ENCODE assay signal across 15 cellular contexts in the genomic region with DNA sequence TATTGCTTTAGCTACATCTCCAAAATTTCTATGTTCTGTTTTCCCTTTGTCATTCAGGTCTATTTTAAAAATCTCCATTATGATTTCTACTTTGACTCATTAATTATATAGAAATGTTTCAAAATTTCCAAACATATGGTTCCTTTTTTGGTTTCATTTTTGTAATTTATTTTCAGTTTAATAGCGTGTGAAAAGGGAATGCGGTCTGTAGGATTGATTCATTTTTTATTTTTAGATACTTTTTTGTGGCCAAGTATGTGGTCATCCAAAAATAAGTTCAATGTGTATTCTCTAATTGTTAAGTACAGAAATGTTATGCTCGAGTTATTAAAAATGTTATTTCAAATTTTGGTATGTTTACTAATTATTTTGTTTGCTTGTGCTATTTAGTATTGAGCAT.
DNase-seq lines count a peak whose midpoint lies in the region; ATAC-seq and TF ChIP-seq lines count a peak whose summit lies in the region.
"Had no signal": no experiment of that assay in that cellular context is flagged by ENCODE, and none has a peak within 500 bp of the region (broad histone marks: within the 10 kb centered on the region; RNA-seq: fewer than 3 reads in every experiment).

No MANE protein-coding gene starts in this region.

- no peak overlapping the region for H3K4me3 Mint-ChIP-seq in activated CD4-positive, alpha-beta memory T cell treated with anti-CD3 and anti-CD28 coated beads for 36 hours
- H3K4me3 Mint-ChIP-seq: activated T-helper 17 cell treated with anti-CD3 and anti-CD28 coated beads, Interleukin-2, amount 50 U/mL, for 72 hours had no signal

- POLR2A ChIA-PET in activated CD4-positive, alpha-beta memory T cell treated with anti-CD3 and anti-CD28 coated beads for 36 hours (lab: Charles Lee), result no interaction called here

- no peaks in the 10 kb centered on the region for H3K79me2 ChIP-seq in GM23248 (ENCODE audit: insufficient read depth)

- peak overlapping the region; percentile 60 for H3K4me3 ChIP-seq in GM08714 (ENCODE audit: low read length)
- H3K4me3 ChIP-seq in GM23248, result peak overlapping the region; percentile 27; the same call in 1 of the 2 replicates
- no peak overlapping the region for H3K4me3 ChIP-seq in testis
- no peak overlapping the region for H3K4me3 ChIP-seq in heart right ventricle
- H3K4me3 ChIP-seq: cardiac muscle cell, HAP-1 had no signal

- CTCF ChIA-PET in activated CD4-positive, alpha-beta memory T cell treated with anti-CD3 and anti-CD28 coated beads for 36 hours (lab: Charles Lee), result no interaction called here

- peak overlapping the region; percentile 28; the same call in 1 of the 2 replicates for H2AFZ ChIP-seq in GM23248

- H3F3A ChIP-seq in GM23248 (ENCODE audit: insufficient read depth), result no peaks in the 10 kb centered on the region

- H3K4me1 Mint-ChIP-seq in activated CD4-positive, alpha-beta memory T cell treated with anti-CD3 and anti-CD28 coated beads for 36 hours (ENCODE audit: low read depth), result peaks cover 2% of the 10 kb centered on the region
- H3K4me1 Mint-ChIP-seq: activated T-helper 17 cell treated with anti-CD3 and anti-CD28 coated beads, Interleukin-2, amount 50 U/mL, for 72 hours had no signal

- in situ Hi-C loops in GM23248 (cut with MboI), result no loop called here

- H3K9me3 ChIP-seq in GM23248 (ENCODE audit: low read depth), result no peaks in the 10 kb centered on the region
- no peaks in the 10 kb centered on the region for H3K9me3 ChIP-seq in testis
- no peaks in the 10 kb centered on the region for H3K9me3 ChIP-seq in heart right ventricle
- H3K9me3 ChIP-seq: HAP-1 had no signal

- TF ChIP-seq POLR2A in testis (IDR thresholded peaks at IDR 0.05), result no peak

- no peak overlapping the region for H3K27ac Mint-ChIP-seq in activated CD4-positive, alpha-beta memory T cell treated with anti-CD3 and anti-CD28 coated beads for 36 hours
- H3K27ac Mint-ChIP-seq: activated T-helper 17 cell treated with anti-CD3 and anti-CD28 coated beads, Interleukin-2, amount 50 U/mL, for 72 hours had no signal

- H3K27me3 ChIP-seq in GM23248 (replicated peaks; ENCODE audit: insufficient read depth), result no peaks in the 10 kb centered on the region
- H3K27me3 ChIP-seq in testis, result no peaks in the 10 kb centered on the region
- no peaks in the 10 kb centered on the region for H3K27me3 ChIP-seq in heart right ventricle
- H3K27me3 ChIP-seq: cardiac muscle cell had no signal

- H3K36me3 Mint-ChIP-seq in activated CD4-positive, alpha-beta memory T cell treated with anti-CD3 and anti-CD28 coated beads for 36 hours, result no peaks in the 10 kb centered on the region

- no peak for TF ChIP-seq CTCF in testis (IDR thresholded peaks at IDR 0.05)
- TF ChIP-seq CTCF in heart right ventricle (IDR thresholded peaks at IDR 0.05), result no peak

- 2% methylated on average over 3 of the region's 3 CpGs for WGBS in GM23248 (ENCODE audit: low coverage in 1 of 2, low lambda C conversion rate in 2 of 2, missing lambda C conversion rate in 2 of 2), 2 experiments
- 46 to 70% methylated on average over 3 of the region's 3 CpGs for WGBS in testis, 2 donors
- WGBS in heart right ventricle, 2 donors, result 20 to 26% methylated on average over 3 of the region's 3 CpGs

- H3K36me3 ChIP-seq in GM23248 (ENCODE audit: low read depth) (no peaks in the 10 kb centered on the region), testis (ENCODE audit: low read depth, missing control alignments) (no peaks in the 10 kb centered on the region), heart right ventricle (no peaks in the 10 kb centered on the region)
- H3K36me3 ChIP-seq: cardiac muscle cell, HAP-1 had no signal

- no peaks in the 10 kb centered on the region for H4K20me1 ChIP-seq in GM23248 (ENCODE audit: insufficient read depth)

- no peaks in the 10 kb centered on the region for H3K9me2 ChIP-seq in GM23248 (ENCODE audit: insufficient read depth)

- peak overlapping the region; percentile 60 for H3K4me2 ChIP-seq in GM23248 (ENCODE audit: unreplicated experiment)

- peak; percentile 69 for DNase-seq in GM23248
- peak; percentile 72 for DNase-seq in MV-4-11 (lab: John Stamatoyannopoulos, UW)
- peak; percentile 57 for DNase-seq in myocyte (ENCODE audit: low read depth)
- DNase-seq in testis, result no peak
- no peak for DNase-seq in activated CD4-positive, alpha-beta memory T cell treated with anti-CD3 and anti-CD28 coated beads for 36 hours
- no peak for DNase-seq in heart right ventricle
- DNase-seq in activated CD4-positive, alpha-beta T cell treated with anti-CD3 and anti-CD28 coated beads, Interleukin-2, amount 50 U/mL, for 4 hours, result no peak
- DNase-seq: DMS 273 treated with DMSO at 0.1 percent for 48 hours, NCI-H1048, NCI-H524 had no signal

- H3K9me3 Mint-ChIP-seq in activated CD4-positive, alpha-beta memory T cell treated with anti-CD3 and anti-CD28 coated beads for 36 hours, result no peaks in the 10 kb centered on the region
- H3K9me3 Mint-ChIP-seq: activated T-helper 17 cell treated with anti-CD3 and anti-CD28 coated beads, Interleukin-2, amount 50 U/mL, for 72 hours had no signal

- ATAC-seq in heart right ventricle, result no peak
- ATAC-seq: activated T-helper 17 cell treated with anti-CD3 and anti-CD28 coated beads, Interleukin-2, amount 50 U/mL, for 72 hours had no signal

- intact Hi-C loops in testis (cut with DNase I; ENCODE audit: low total_unique reads) (no loop called here), heart right ventricle (cut with DNase I) (no loop called here)
- intact Hi-C loops in activated CD4-positive, alpha-beta memory T cell treated with anti-CD3 and anti-CD28 coated beads for 36 hours (cut with micrococcal nuclease), result no loop called here

- H3K27ac ChIP-seq in GM23248 (peak overlapping the region; percentile 35; the same call in 1 of the 2 replicates), testis (no peak overlapping the region), heart right ventricle (peak overlapping the region in 4 of 10 donors; percentile 35 to 47 (median 43))
- H3K27ac ChIP-seq: cardiac muscle cell, HL-60 had no signal

- H3K9ac ChIP-seq in GM23248, result 0 out of 2 replicates have a peak overlapping the region, but pooled peaks have one; percentile 2

- H3K27me3 Mint-ChIP-seq in activated CD4-positive, alpha-beta memory T cell treated with anti-CD3 and anti-CD28 coated beads for 36 hours, result peaks cover 5% of the 10 kb centered on the region

- H3K4me1 ChIP-seq in GM23248 (ENCODE audit: insufficient read depth), result peaks cover 16% of the 10 kb centered on the region
- no peaks in the 10 kb centered on the region for H3K4me1 ChIP-seq in testis
- H3K4me1 ChIP-seq in heart right ventricle, result peaks cover 0 to 16% (median 5%) of the 10 kb centered on the region in 9 donors
- H3K4me1 ChIP-seq: HAP-1 had no signal

Comparison
In these comparisons a context has a peak if more than half of its experiments do, and no peak if none do; other contexts are left out.
1. H3K4me3 ChIP-seq: peak in GM08714 (single experiment) and GM23248 (single experiment); none in testis (0 of 2) and heart right ventricle (0 of 10).
2. DNase-seq: peak in GM23248 (single experiment), MV-4-11 (single experiment) and myocyte (single experiment); none in testis (single experiment), activated CD4-positive, alpha-beta memory T cell treated with anti-CD3 and anti-CD28 coated beads for 36 hours (single experiment), heart right ventricle (0 of 2) and activated CD4-positive, alpha-beta T cell treated with anti-CD3 and anti-CD28 coated beads, Interleukin-2, amount 50 U/mL, for 4 hours (0 of 2).